40 cellular contexts compared by ENCODE assay signal in the genomic region with DNA sequence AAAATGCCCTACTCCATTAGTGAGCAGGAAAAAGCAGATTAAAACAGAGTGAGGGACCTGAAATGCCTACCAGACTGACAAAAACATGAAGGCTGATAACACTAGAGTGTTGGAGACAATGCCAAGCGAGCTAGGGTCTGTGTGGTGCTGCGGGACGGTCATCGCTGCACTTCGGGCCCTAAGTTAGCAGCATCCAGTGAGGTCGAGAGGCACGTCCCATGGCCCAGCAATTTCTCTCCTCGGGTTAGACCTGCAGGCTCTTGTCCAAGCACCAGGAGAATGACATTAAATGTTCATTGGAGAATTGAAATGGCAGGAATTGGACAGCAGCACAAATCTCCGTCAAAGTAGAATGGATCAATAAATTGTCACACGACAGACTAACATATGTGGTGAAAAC. TPM values are rescaled to one million over a fixed set of nuclear protein-coding genes. Genes with fewer than 3 reads are reported as not detected.
"Had no signal": no experiment of that assay in that cellular context is flagged by ENCODE, and none has a peak within 500 bp of the region (broad histone marks: within the 10 kb centered on the region; RNA-seq: fewer than 3 reads in every experiment).

No MANE protein-coding gene starts in this region.

- H3K27ac Mint-ChIP-seq: activated naive CD4-positive, alpha-beta T cell treated with anti-CD3 and anti-CD28 coated beads for 36 hours; activated naive CD4-positive, alpha-beta T cell treated with anti-CD3 and anti-CD28 coated beads, Interleukin-2, amount 10 ng/mL, durations not matched to agents 7 days and 5 days; activated naive CD4-positive, alpha-beta T cell treated with anti-CD3 and anti-CD28 coated beads, Interleukin-2, amount 50 U/mL, for 24 hours; activated naive CD4-positive, alpha-beta T cell treated with anti-CD3 and anti-CD28 coated beads, Interleukin-2, amount 50 U/mL, for 72 hours; activated naive CD8-positive, alpha-beta T cell; activated naive CD8-positive, alpha-beta T cell treated with anti-CD3 and anti-CD28 coated beads for 36 hours; activated naive CD8-positive, alpha-beta T cell treated with anti-CD3 and anti-CD28 coated beads, Interleukin-2, amount 10 ng/mL, durations not matched to agents 7 days and 5 days; activated naive CD8-positive, alpha-beta T cell treated with anti-CD3 and anti-CD28 coated beads, Interleukin-2, amount 50 U/mL, for 24 hours; activated T-cell treated with anti-CD3 and anti-CD28 coated beads, Interleukin-2, amount 50 U/mL, for 24 hours; activated T-cell treated with anti-CD3 and anti-CD28 coated beads, Interleukin-2, amount 50 U/mL, for 72 hours; activated T-helper 1 cell treated with anti-CD3 and anti-CD28 coated beads, Interleukin-12 subunit alpha, Interleukin-12 subunit beta, Interleukin-2, Interleukin-4 antibody, amounts not matched to agents 30 ng/mL and 10 ng/mL and 1 ng/mL, durations not matched to agents 14 hours and 24 hours and 36 hours; activated T-helper 17 cell treated with anti-CD3 and anti-CD28 coated beads, Interleukin-2, amount 50 U/mL, for 72 hours; activated T-helper 2 cell treated with anti-CD3 and anti-CD28 coated beads, Interferon-gamma antibody, Interleukin-2, Interleukin-4, amounts not matched to agents 10 μg/mL and 5 μg/mL and 100 μg/mL, durations not matched to agents 14 hours and 24 hours and 36 hours; brain had no signal

- H3K9me3 ChIP-seq: adrenal gland, ascending aorta, body of pancreas had no signal

- H3K4me1 Mint-ChIP-seq: activated naive CD8-positive, alpha-beta T cell treated with anti-CD3 and anti-CD28 coated beads for 36 hours; activated naive CD8-positive, alpha-beta T cell treated with anti-CD3 and anti-CD28 coated beads, Interleukin-2, amount 10 ng/mL, durations not matched to agents 7 days and 5 days; central memory CD8-positive, alpha-beta T cell had no signal

- H3K4me1 ChIP-seq: adrenal gland, ascending aorta, body of pancreas, breast epithelium had no signal

- H3K36me3 ChIP-seq: adrenal gland, ascending aorta, brain microvascular endothelial cell, breast epithelium, cardiac muscle cell had no signal

- H3K27ac ChIP-seq: adrenal gland, ascending aorta, body of pancreas, brain microvascular endothelial cell, breast epithelium, cardiac muscle cell had no signal

- H3K4me3 Mint-ChIP-seq: activated naive CD4-positive, alpha-beta T cell treated with anti-CD3 and anti-CD28 coated beads for 36 hours; activated naive CD4-positive, alpha-beta T cell treated with anti-CD3 and anti-CD28 coated beads, Interleukin-2, amount 10 ng/mL, durations not matched to agents 7 days and 5 days; activated naive CD4-positive, alpha-beta T cell treated with anti-CD3 and anti-CD28 coated beads, Interleukin-2, amount 50 U/mL, for 24 hours; activated naive CD8-positive, alpha-beta T cell; activated naive CD8-positive, alpha-beta T cell treated with anti-CD3 and anti-CD28 coated beads for 36 hours; activated naive CD8-positive, alpha-beta T cell treated with anti-CD3 and anti-CD28 coated beads, Interleukin-2, amount 10 ng/mL, durations not matched to agents 7 days and 5 days; activated naive CD8-positive, alpha-beta T cell treated with anti-CD3 and anti-CD28 coated beads, Interleukin-2, amount 50 U/mL, for 24 hours; activated T-cell treated with anti-CD3 and anti-CD28 coated beads, Interleukin-2, amount 50 U/mL, for 24 hours; activated T-cell treated with anti-CD3 and anti-CD28 coated beads, Interleukin-2, amount 50 U/mL, for 4 hours; activated T-cell treated with anti-CD3 and anti-CD28 coated beads, Interleukin-2, amount 50 U/mL, for 72 hours; activated T-helper 1 cell treated with anti-CD3 and anti-CD28 coated beads, Interleukin-12 subunit alpha, Interleukin-12 subunit beta, Interleukin-2, Interleukin-4 antibody, amounts not matched to agents 30 ng/mL and 10 ng/mL and 1 ng/mL, durations not matched to agents 14 hours and 24 hours and 36 hours; activated T-helper 17 cell treated with anti-CD3 and anti-CD28 coated beads, Interleukin-2, amount 50 U/mL, for 72 hours; brain; central memory CD8-positive, alpha-beta T cell had no signal

- DNase-seq: activated effector memory CD4-positive, alpha-beta T cell treated with anti-CD3 and anti-CD28 coated beads, Interleukin-2, amount 50 U/mL, for 16 hours; activated effector memory CD4-positive, alpha-beta T cell treated with Interleukin-2 at 50 U/mL for 16 hours; activated gamma-delta T cell; activated gamma-delta T cell treated with Interleukin-2 at 50 U/mL for 16 hours; activated naive CD4-positive, alpha-beta T cell; activated naive CD4-positive, alpha-beta T cell treated with anti-CD3 and anti-CD28 coated beads for 36 hours; activated naive CD4-positive, alpha-beta T cell treated with anti-CD3 and anti-CD28 coated beads, Interleukin-2, amount 10 ng/mL, durations not matched to agents 7 days and 5 days; activated naive CD4-positive, alpha-beta T cell treated with anti-CD3 and anti-CD28 coated beads, Interleukin-2, amount 50 U/mL, for 16 hours; activated naive CD4-positive, alpha-beta T cell treated with Interleukin-2 at 50 U/mL for 16 hours; activated naive CD8-positive, alpha-beta T cell treated with anti-CD3 and anti-CD28 coated beads for 36 hours; activated naive CD8-positive, alpha-beta T cell treated with anti-CD3 and anti-CD28 coated beads, Interleukin-2, amount 10 ng/mL, durations not matched to agents 7 days and 5 days; activated naive CD8-positive, alpha-beta T cell treated with anti-CD3 and anti-CD28 coated beads, Interleukin-2, amount 50 U/mL, for 24 hours; activated T-cell treated with anti-CD3 and anti-CD28 coated beads, Interleukin-2, amount 50 U/mL, for 1 hour; activated T-cell treated with anti-CD3 and anti-CD28 coated beads, Interleukin-2, amount 50 U/mL, for 24 hours; activated T-cell treated with anti-CD3 and anti-CD28 coated beads, Interleukin-2, amount 50 U/mL, for 4 hours; activated T-cell treated with anti-CD3 and anti-CD28 coated beads, Interleukin-2, amount 50 U/mL, for 48 hours; activated T-cell treated with anti-CD3 and anti-CD28 coated beads, Interleukin-2, amount 50 U/mL, for 72 hours; adrenal gland; amniotic stem cell; amygdala; anterior cingulate cortex; aorta; body of pancreas; brain microvascular endothelial cell; caudate nucleus; central memory CD4-positive, alpha-beta T cell; cerebellar nuclear complex had no signal

- H3K27me3 ChIP-seq: body of pancreas, brain microvascular endothelial cell had no signal

- H3K4me3 ChIP-seq: adrenal gland, ascending aorta, body of pancreas, breast epithelium, cardiac muscle cell had no signal

- FAIRE-seq: astrocyte, bronchial epithelial cell had no signal

- H3K9me3 Mint-ChIP-seq: activated naive CD4-positive, alpha-beta T cell treated with anti-CD3 and anti-CD28 coated beads for 36 hours; activated naive CD4-positive, alpha-beta T cell treated with anti-CD3 and anti-CD28 coated beads, Interleukin-2, amount 50 U/mL, for 24 hours; activated naive CD4-positive, alpha-beta T cell treated with anti-CD3 and anti-CD28 coated beads, Interleukin-2, amount 50 U/mL, for 72 hours; activated naive CD8-positive, alpha-beta T cell treated with anti-CD3 and anti-CD28 coated beads for 36 hours; activated naive CD8-positive, alpha-beta T cell treated with anti-CD3 and anti-CD28 coated beads, Interleukin-2, amount 10 ng/mL, durations not matched to agents 7 days and 5 days; activated naive CD8-positive, alpha-beta T cell treated with anti-CD3 and anti-CD28 coated beads, Interleukin-2, amount 50 U/mL, for 24 hours; activated T-cell treated with anti-CD3 and anti-CD28 coated beads, Interleukin-2, amount 50 U/mL, for 4 hours; activated T-helper 17 cell treated with anti-CD3 and anti-CD28 coated beads, Interleukin-2, amount 50 U/mL, for 72 hours; activated T-helper 2 cell treated with anti-CD3 and anti-CD28 coated beads, Interferon-gamma antibody, Interleukin-2, Interleukin-4, amounts not matched to agents 10 μg/mL and 5 μg/mL and 100 μg/mL, durations not matched to agents 14 hours and 24 hours and 36 hours; central memory CD8-positive, alpha-beta T cell had no signal

- ATAC-seq: activated naive CD4-positive, alpha-beta T cell treated with anti-CD3 and anti-CD28 coated beads, Interleukin-2, amount 50 U/mL, for 72 hours; activated naive CD8-positive, alpha-beta T cell treated with anti-CD3 and anti-CD28 coated beads, Interleukin-2, amount 50 U/mL, for 24 hours; activated T-cell treated with anti-CD3 and anti-CD28 coated beads, Interleukin-2, amount 50 U/mL, for 4 hours; activated T-cell treated with anti-CD3 and anti-CD28 coated beads, Interleukin-2, amount 50 U/mL, for 72 hours; activated T-helper 17 cell treated with anti-CD3 and anti-CD28 coated beads, Interleukin-2, amount 50 U/mL, for 72 hours; body of pancreas had no signal

- H3K36me3 Mint-ChIP-seq: activated naive CD4-positive, alpha-beta T cell treated with anti-CD3 and anti-CD28 coated beads, Interleukin-2, amount 50 U/mL, for 24 hours; activated naive CD8-positive, alpha-beta T cell treated with anti-CD3 and anti-CD28 coated beads for 36 hours; activated naive CD8-positive, alpha-beta T cell treated with anti-CD3 and anti-CD28 coated beads, Interleukin-2, amount 10 ng/mL, durations not matched to agents 7 days and 5 days; brain had no signal

RNA-seq across cellular contexts. Expression of a gene that starts 5.3 kb away (rescaled TPM):
- total RNA-seq: activated naive CD8-positive, alpha-beta T cell treated with anti-CD3 and anti-CD28 coated beads for 36 hours; activated naive CD8-positive, alpha-beta T cell treated with anti-CD3 and anti-CD28 coated beads, Interleukin-2, amount 10 ng/mL, durations not matched to agents 7 days and 5 days; activated T-helper 1 cell treated with anti-CD3 and anti-CD28 coated beads, Interleukin-12 subunit alpha, Interleukin-12 subunit beta, Interleukin-2, Interleukin-4 antibody, amounts not matched to agents 30 ng/mL and 10 ng/mL and 1 ng/mL, durations not matched to agents 14 hours and 24 hours and 36 hours; ascending aorta; bronchial epithelial cell had no signal
